ENCODE assay signal across 1 cellular context in the genomic region with DNA sequence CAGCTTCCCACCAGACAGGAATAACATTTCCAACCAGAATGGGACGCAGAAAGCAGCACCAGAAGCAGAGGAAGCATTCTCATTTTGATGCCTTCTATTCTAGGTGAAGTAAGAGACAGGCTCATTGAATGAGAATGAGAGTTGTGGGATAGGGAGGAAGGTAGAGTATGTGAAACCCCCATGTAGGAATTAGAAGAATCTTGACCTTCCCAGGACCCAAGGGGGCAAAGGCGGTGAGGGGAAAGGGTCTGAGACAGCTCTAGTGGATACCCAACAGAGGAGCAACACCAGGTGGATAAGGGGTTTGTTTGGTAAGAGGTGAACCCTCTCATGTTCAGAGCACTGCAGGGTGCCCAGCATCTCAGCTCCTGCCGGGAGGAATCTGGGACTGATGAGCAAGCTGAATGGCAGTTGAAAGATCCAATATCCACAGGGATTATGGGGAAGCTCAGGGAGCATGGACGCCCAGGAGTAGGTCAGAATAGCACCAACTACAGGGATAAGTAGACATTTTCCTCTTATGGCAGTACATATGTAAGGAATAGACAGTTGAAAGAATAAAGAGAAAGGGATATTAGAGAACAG.
TF ChIP-seq lines count a peak whose summit lies in the region.

No MANE protein-coding gene starts in this region.

TF ChIP-seq in A549, 52 proteins besides CTCF, POLR2A, EP300 and RAD21 (continued from another document):
- TF ChIP-seq REST (IDR thresholded peaks at IDR 0.05) (no peak), TP53 (CRISPR knock-in tag; IDR thresholded peaks at IDR 0.05) (no peak), JUNB (IDR thresholded peaks at IDR 0.05) (no peak), RCOR1 (IDR thresholded peaks at IDR 0.05; ENCODE audit: low read depth, low read length) (no peak)
- TF ChIP-seq, protein P1, sequence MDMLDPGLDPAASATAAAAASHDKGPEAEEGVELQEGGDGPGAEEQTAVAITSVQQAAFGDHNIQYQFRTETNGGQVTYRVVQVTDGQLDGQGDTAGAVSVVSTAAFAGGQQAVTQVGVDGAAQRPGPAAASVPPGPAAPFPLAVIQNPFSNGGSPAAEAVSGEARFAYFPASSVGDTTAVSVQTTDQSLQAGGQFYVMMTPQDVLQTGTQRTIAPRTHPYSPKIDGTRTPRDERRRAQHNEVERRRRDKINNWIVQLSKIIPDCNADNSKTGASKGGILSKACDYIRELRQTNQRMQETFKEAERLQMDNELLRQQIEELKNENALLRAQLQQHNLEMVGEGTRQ (IDR thresholded peaks at IDR 0.05), result no peak
TF ChIP-seq in A549: peak in this region for 0.
